8 cellular contexts compared by ENCODE assay signal in the genomic region with DNA sequence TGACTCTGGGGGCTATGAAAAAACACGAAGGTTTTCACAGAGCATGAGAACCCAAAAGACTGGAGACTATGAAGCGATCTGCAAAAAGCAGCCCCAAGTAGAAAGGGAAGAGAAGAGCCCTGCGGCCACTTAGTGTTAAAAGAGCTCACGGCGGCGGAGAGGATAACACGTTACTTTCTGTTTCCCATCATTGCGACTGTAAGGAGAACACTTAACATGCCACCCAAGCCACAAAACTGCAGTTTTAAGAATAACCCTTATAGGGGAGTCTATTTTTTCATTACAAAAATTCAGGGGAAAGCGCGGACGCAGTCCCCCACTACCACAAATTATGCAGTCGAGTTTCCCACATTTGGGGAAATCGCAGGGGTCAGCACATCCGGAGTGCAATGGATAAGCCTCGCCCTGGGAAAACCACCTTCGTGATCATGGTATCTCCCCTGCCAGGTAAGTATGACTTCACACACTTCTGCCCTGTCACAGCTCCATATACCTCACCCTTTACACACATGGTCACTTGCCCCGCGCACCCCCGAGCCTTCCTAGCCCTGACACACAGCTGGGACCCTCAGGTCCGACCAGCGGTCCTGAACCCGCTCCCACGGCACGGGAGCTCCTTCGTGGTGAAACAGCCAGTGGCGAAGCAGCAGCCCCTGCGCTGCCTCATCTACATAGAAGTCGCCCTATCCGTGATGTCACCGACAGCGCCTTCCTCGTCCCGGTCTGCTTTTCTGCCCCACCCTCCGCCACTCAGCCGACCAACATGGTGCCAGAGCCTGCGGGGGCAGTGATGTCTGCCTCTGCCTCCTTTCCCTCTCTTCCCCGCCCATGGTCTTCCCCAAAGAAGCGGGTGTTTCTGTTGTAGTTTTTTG.
DNase-seq lines count a peak whose midpoint lies in the region; ATAC-seq, FAIRE-seq and TF ChIP-seq lines count a peak whose summit lies in the region.
"Not testable (repeated sequence)": the region's sequence is repeated elsewhere in the genome, so short reads cannot be mapped to it uniquely, and the experiment has no call there.

No MANE protein-coding gene starts in this region.

- not testable (repeated sequence) for H2AFZ ChIP-seq in endothelial cell of umbilical vein (ENCODE audit: low read depth, low read length)

- peak; percentile 88 for ATAC-seq in GM21515 (IDR thresholded peaks at IDR 0.05; ENCODE audit: unreplicated experiment)

- intact Hi-C loops in endothelial cell of umbilical vein (cut with micrococcal nuclease), result not testable (repeated sequence)

- DNase-seq in DMS114 treated with DMSO at 0.1 percent for 48 hours (lab: John Stamatoyannopoulos, UW; ENCODE audit: unreplicated experiment), result peak; percentile 98
- DNase-seq in HS-5 (ENCODE audit: low read depth), result peak; percentile 70
- peak; percentile 79 for DNase-seq in NOMO-1 treated with DMSO at 0.1 percent for 48 hours (lab: John Stamatoyannopoulos, UW; ENCODE audit: unreplicated experiment)
- peak; percentile 39 for DNase-seq in activated CD8-positive, alpha-beta memory T cell treated with anti-CD3 and anti-CD28 coated beads, Interleukin-2, amount 50 U/mL, for 24 hours (ENCODE audit: extremely low read depth)
- DNase-seq in endothelial cell of umbilical vein (ENCODE audit: low read depth, low spot score), result peak; percentile 73
- peak; percentile 42 for DNase-seq in middle frontal gyrus (ENCODE audit: extremely low spot score, low spot score)
- peak; percentile 70 for DNase-seq in stimulated activated CD8-positive, alpha-beta memory T cell treated with anti-CD3 and anti-CD28 coated beads, Interleukin-4, amount 100 ng/mL, for 48 hours

- POLR2A ChIA-PET in endothelial cell of umbilical vein (lab: Charles Lee), result interaction anchor here (0.6 kb wide), 1 partner anchor 258 kb away, joined by 4 read pairs; no protein-coding TSS in a partner anchor

- H3K27ac ChIP-seq in endothelial cell of umbilical vein (ENCODE audit: insufficient read depth, low read depth, low read length), result peak overlapping the region; percentile 48

- peak; percentile 79 for FAIRE-seq in endothelial cell of umbilical vein (lab: Jason Lieb, UNC)

- BruUV-seq in endothelial cell of umbilical vein (replicated peaks; lab: Mats Ljungman, UMichigan), result TSS peak; percentile 99

- not testable (repeated sequence) for H4K20me1 ChIP-seq in endothelial cell of umbilical vein (replicated peaks; ENCODE audit: control insufficient read depth, extremely low read depth, insufficient read depth, low read length)

- not testable (repeated sequence) for H3K36me3 ChIP-seq in endothelial cell of umbilical vein (ENCODE audit: control insufficient read depth in 2 of 2, extremely low read depth in 1 of 2, insufficient read depth in 2 of 2, low read length in 2 of 2)

- not testable (repeated sequence) for H3K4me1 ChIP-seq in endothelial cell of umbilical vein (ENCODE audit: control insufficient read depth, extremely low read depth, insufficient read depth, low read length)

- H3K4me3 ChIP-seq in endothelial cell of umbilical vein (replicated peaks in 1 of 3; ENCODE audit: insufficient read depth in 1 of 3, low read depth in 1 of 3, low read length in 3 of 3), result peak overlapping the region in 2 of 3 experiments; percentile 4 to 29

- H3K9me3 ChIP-seq in endothelial cell of umbilical vein (replicated peaks; ENCODE audit: control insufficient read depth, insufficient read depth, low read length), result not testable (repeated sequence)

- not testable (repeated sequence) for H3K9me1 ChIP-seq in endothelial cell of umbilical vein (replicated peaks; ENCODE audit: control insufficient read depth, extremely low read depth, insufficient read depth, low read length)

- dilution Hi-C loops in endothelial cell of umbilical vein (cut with MboI; ENCODE audit: extremely low pct_ligation_motif_present, low sequenced_read_pairs), result not testable (repeated sequence)

- CTCF ChIA-PET in endothelial cell of umbilical vein (lab: Charles Lee), result not testable (repeated sequence)

- not testable (repeated sequence) for H3K9ac ChIP-seq in endothelial cell of umbilical vein (replicated peaks; ENCODE audit: extremely low read depth, insufficient read depth, low read length)

- peak overlapping the region; percentile 42 for H3K4me2 ChIP-seq in endothelial cell of umbilical vein (ENCODE audit: insufficient read depth, low read length)

- peak; percentile 98 for TF ChIP-seq POLR2A in endothelial cell of umbilical vein (IDR thresholded peaks at IDR 0.05; ENCODE audit: low read depth, low read length)

- H3K79me2 ChIP-seq in endothelial cell of umbilical vein (ENCODE audit: control insufficient read depth, insufficient read depth, low read length), result not testable (repeated sequence)

- H3K27me3 ChIP-seq in endothelial cell of umbilical vein (ENCODE audit: control insufficient read depth in 2 of 2, insufficient read depth in 2 of 2, low read length in 2 of 2), result not testable (repeated sequence)

- not testable (repeated sequence) for TF ChIP-seq CTCF in endothelial cell of umbilical vein (IDR thresholded peaks at IDR 0.05; ENCODE audit: extremely low read depth in 1 of 2, insufficient read depth in 1 of 2, low read depth in 1 of 2, low read length in 2 of 2)

TF ChIP-seq in endothelial cell of umbilical vein, 7 proteins besides CTCF, POLR2A, EP300 and RAD21:
- peak; percentile 97 for TF ChIP-seq POLR2AphosphoS5 (IDR thresholded peaks at IDR 0.05; ENCODE audit: insufficient read depth, low read depth, low read length)

Comparison
In these comparisons a context has a peak if more than half of its experiments do, and no peak if none do; other contexts are left out.
1. Peak in every context shown above with its lines: DNase-seq, ATAC-seq, H3K4me3 ChIP-seq and H3K27ac ChIP-seq.
2. DNase-seq: peak in every context shown above with its lines; median percentile 98 in DMS114 treated with DMSO at 0.1 percent for 48 hours; 79 in NOMO-1 treated with DMSO at 0.1 percent for 48 hours; 73 in endothelial cell of umbilical vein; 70 in HS-5; 70 in stimulated activated CD8-positive, alpha-beta memory T cell treated with anti-CD3 and anti-CD28 coated beads, Interleukin-4, amount 100 ng/mL, for 48 hours; 42 in middle frontal gyrus; 39 in activated CD8-positive, alpha-beta memory T cell treated with anti-CD3 and anti-CD28 coated beads, Interleukin-2, amount 50 U/mL, for 24 hours.